In genomic region chr11:61654397-61654829, GRCh38 we compare ENCODE assay signal across 13 cellular contexts. TPM values are rescaled to one million over a fixed set of nuclear protein-coding genes. Genes with fewer than 3 reads are reported as not detected.
DNase-seq lines count a peak whose midpoint lies in the region; ATAC-seq and TF ChIP-seq lines count a peak whose summit lies in the region.
"Had no signal": no experiment of that assay in that cellular context is flagged by ENCODE, and none has a peak within 500 bp of the region (broad histone marks: within the 10 kb centered on the region; RNA-seq: fewer than 3 reads in every experiment).

No MANE protein-coding gene starts in this region.

- H3K9ac ChIP-seq in endodermal cell (ENCODE audit: extremely low read depth, low read length, poor library complexity, severe bottlenecking): no peak overlapping the region

- H3K4me1 ChIP-seq in endodermal cell (ENCODE audit: control insufficient read depth, insufficient read depth, low read length) (peaks cover 8% of the 10 kb centered on the region), mucosa of descending colon (ENCODE audit: low read depth) (peaks cover 33% of the 10 kb centered on the region), OCI-LY7 (ENCODE audit: insufficient read depth, low read length, poor library complexity, severe bottlenecking) (no peaks in the 10 kb centered on the region)
- H3K4me1 ChIP-seq: foreskin keratinocyte had no signal

- no peaks in the 10 kb centered on the region for H3K36me3 Mint-ChIP-seq in endodermal cell (ENCODE audit: low read depth)
- H3K36me3 Mint-ChIP-seq: activated naive CD8-positive, alpha-beta T cell had no signal

- ATAC-seq in mucosa of descending colon: peak; percentile 75
- ATAC-seq: foreskin keratinocyte had no signal

- H4K20me1 ChIP-seq in OCI-LY7 (ENCODE audit: insufficient read depth, low read length): no peaks in the 10 kb centered on the region

- H3K27ac ChIP-seq in endodermal cell (ENCODE audit: low read depth, low read length) (no peak overlapping the region), OCI-LY7 (ENCODE audit: low read depth, low read length, poor library complexity, severe bottlenecking) (no peak overlapping the region)
- H3K27ac ChIP-seq: foreskin keratinocyte had no signal

- TF ChIP-seq CTCF in endodermal cell (conservative IDR thresholded peaks at IDR 0.05) (no peak), mucosa of descending colon (IDR thresholded peaks at IDR 0.05) (no peak), OCI-LY7 (conservative IDR thresholded peaks at IDR 0.05; ENCODE audit: low read length) (no peak)

- peak; percentile 44 for DNase-seq in Ammon's horn (ENCODE audit: low spot score)
- DNase-seq in NCI-H146 (lab: John Stamatoyannopoulos, UW): peak; percentile 64
- no peak for DNase-seq in endodermal cell
- DNase-seq in mucosa of descending colon: peak; percentile 67 to 75 (median 72)
- no peak for DNase-seq in MG63
- no peak for DNase-seq in stimulated activated CD4-positive, alpha-beta T cell treated with anti-CD3 and anti-CD28 coated beads, Interleukin-4, amount 100 ng/mL, for 1 hour
- DNase-seq in stimulated activated naive CD4-positive, alpha-beta T cell (lab: John Stamatoyannopoulos, UW): no peak
- no peak for DNase-seq in OCI-LY7 (ENCODE audit: low spot score)
- DNase-seq: foreskin keratinocyte, mesendoderm, NCI-H2081 treated with DMSO at 0.1 percent for 48 hours, T1000 had no signal

- H3K9me3 Mint-ChIP-seq in endodermal cell: no peaks in the 10 kb centered on the region

- H3K27me3 ChIP-seq in endodermal cell (ENCODE audit: control insufficient read depth, insufficient read depth, low read length, poor library complexity, severe bottlenecking): no peaks in the 10 kb centered on the region
- 0 out of 2 replicates have a peak, but pooled peaks cover 3% of the 10 kb centered on the region for H3K27me3 ChIP-seq in MG63

- H3K36me3 ChIP-seq in endodermal cell (ENCODE audit: control insufficient read depth, insufficient read depth, low read length): no peaks in the 10 kb centered on the region
- no peaks in the 10 kb centered on the region for H3K36me3 ChIP-seq in mucosa of descending colon (ENCODE audit: low read depth)
- no peaks in the 10 kb centered on the region for H3K36me3 ChIP-seq in MG63
- H3K36me3 ChIP-seq in OCI-LY7 (ENCODE audit: insufficient read depth, low read length): no peaks in the 10 kb centered on the region

- WGBS in endodermal cell (ENCODE audit: insufficient coverage in 1 of 2, insufficient read length in 1 of 2), 2 experiments: 82 to 83% methylated on average over 4 to 7 of the region's 7 CpGs

- CTCF ChIA-PET in OCI-LY7 (lab: Charles Lee; ENCODE audit: unreplicated experiment): no interaction called here

- H3K4me3 ChIP-seq in endodermal cell (ENCODE audit: low read length) (no peak overlapping the region), mucosa of descending colon (no peak overlapping the region), MG63 (no peak overlapping the region), OCI-LY7 (ENCODE audit: low read depth, low read length, poor library complexity, severe bottlenecking) (no peak overlapping the region)

- no peak overlapping the region for H3K4me2 ChIP-seq in OCI-LY7 (ENCODE audit: low read length)

- H3K27me3 Mint-ChIP-seq in endodermal cell (ENCODE audit: insufficient read depth): peaks cover 4% of the 10 kb centered on the region

- intact Hi-C loops in mucosa of descending colon (cut with DNase I, micrococcal nuclease) (no loop called here), OCI-LY7 (cut with micrococcal nuclease; ENCODE audit: unreplicated experiment) (no loop called here)

- no peak overlapping the region for H3K4me3 Mint-ChIP-seq in endodermal cell
- H3K4me3 Mint-ChIP-seq: activated naive CD8-positive, alpha-beta T cell had no signal

- no TSS peak for BruUV-seq in OCI-LY7 (replicated peaks; lab: Mats Ljungman, UMichigan)

- no peaks in the 10 kb centered on the region for H3K79me2 ChIP-seq in OCI-LY7 (ENCODE audit: insufficient read depth, low read depth, low read length)

- H2AFZ ChIP-seq in OCI-LY7 (ENCODE audit: low read length): no peak overlapping the region

- peak overlapping the region; percentile 49 for H3K27ac Mint-ChIP-seq in endodermal cell
- H3K27ac Mint-ChIP-seq: activated naive CD8-positive, alpha-beta T cell had no signal

- no peaks in the 10 kb centered on the region for H3K9me3 ChIP-seq in endodermal cell (ENCODE audit: control insufficient read depth, low read length)
- H3K9me3 ChIP-seq in mucosa of descending colon: no peaks in the 10 kb centered on the region
- no peaks in the 10 kb centered on the region for H3K9me3 ChIP-seq in MG63
- no peaks in the 10 kb centered on the region for H3K9me3 ChIP-seq in OCI-LY7 (ENCODE audit: low read length)

- peaks cover 36% of the 10 kb centered on the region for H3K4me1 Mint-ChIP-seq in endodermal cell

- POLR2A ChIA-PET in OCI-LY7 (lab: Charles Lee): no interaction called here

- no peaks in the 10 kb centered on the region for H3K9me2 ChIP-seq in OCI-LY7 (ENCODE audit: insufficient read depth, low read length)

RNA-seq across cellular contexts. Expression of gene DAGLA, which starts 25.8 kb away (rescaled TPM):
- total RNA-seq in endodermal cell (1 to 10 TPM; 5.6 to 8.7 TPM), mucosa of descending colon (10 to 100 TPM in 2 of 3 donors, 1 to 10 TPM in 1; 7.2 to 12.0 (median 11.9) TPM), OCI-LY7 (2022) (not detected in 2 replicates)
- 6.4 TPM for polyA plus RNA-seq in endodermal cell (2013, experiment 1 of 2)
- polyA plus RNA-seq in endodermal cell (2013, experiment 2 of 2): 5.5 TPM
- 1.3 and 1.4 TPM in 2 replicates for total RNA-seq in MG63 (2014; rRNA removed; shearing (Covaris generic); ENCODE audit: low replicate concordance)
- not detected in 2 replicates for total RNA-seq in OCI-LY7 (2014; rRNA removed; shearing (Covaris generic))

Comparison
In these comparisons a context has a peak if more than half of its experiments do, and no peak if none do; other contexts are left out.
1. DNase-seq: peak in Ammon's horn (single experiment), NCI-H146 (single experiment) and mucosa of descending colon (3 of 3); none in endodermal cell (single experiment), MG63 (single experiment), stimulated activated CD4-positive, alpha-beta T cell treated with anti-CD3 and anti-CD28 coated beads, Interleukin-4, amount 100 ng/mL, for 1 hour (single experiment), stimulated activated naive CD4-positive, alpha-beta T cell (0 of 6) and OCI-LY7 (single experiment).